8 cellular contexts compared by ENCODE assay signal in genomic region chr10:102648889-102649752, GRCh38. TPM values are rescaled to one million over a fixed set of nuclear protein-coding genes. Genes with fewer than 3 reads are reported as not detected.
DNase-seq lines count a peak whose midpoint lies in the region; ATAC-seq and TF ChIP-seq lines count a peak whose summit lies in the region.

No MANE protein-coding gene starts in this region.

- peaks cover 39% of the 10 kb centered on the region for H3K4me1 ChIP-seq in mammary epithelial cell (ENCODE audit: insufficient read depth, low read length)

- TF ChIP-seq CTCF in mammary epithelial cell (conservative IDR thresholded peaks at IDR 0.05 in 1 of 2, IDR thresholded peaks at IDR 0.05 in 1 of 2; ENCODE audit: extremely low read depth in 1 of 2, insufficient read depth in 1 of 2, low read depth in 1 of 2, low read length in 2 of 2) = no peak

- peaks cover 63% of the 10 kb centered on the region for H3K4me1 Mint-ChIP-seq in memory B cell

- H3K9me3 Mint-ChIP-seq in memory B cell = no peaks in the 10 kb centered on the region

- no peak for ATAC-seq in memory B cell (ENCODE audit: low read depth)
- no peak for ATAC-seq in HG02763 (IDR thresholded peaks at IDR 0.05; ENCODE audit: unreplicated experiment)
- ATAC-seq in HG03469 (IDR thresholded peaks at IDR 0.05; ENCODE audit: unreplicated experiment) = no peak
- ATAC-seq in HG02870 (IDR thresholded peaks at IDR 0.05; ENCODE audit: unreplicated experiment) = no peak

- peaks cover 90% of the 10 kb centered on the region for H3K79me2 ChIP-seq in mammary epithelial cell (ENCODE audit: insufficient read depth, low read length)

- H3K27ac Mint-ChIP-seq in memory B cell = peak overlapping the region; percentile 93

- dilution Hi-C loops in mammary epithelial cell (cut with HindIII; ENCODE audit: low sequenced_read_pairs) = no loop called here

- intact Hi-C loops in mammary epithelial cell (cut with micrococcal nuclease) = no loop called here

- H3K9ac ChIP-seq in mammary epithelial cell (ENCODE audit: insufficient read depth, low read length) = no peak overlapping the region

- H3K27me3 ChIP-seq in mammary epithelial cell (ENCODE audit: insufficient read depth, low read length) = no peaks in the 10 kb centered on the region

- H2AFZ ChIP-seq in mammary epithelial cell (ENCODE audit: low read depth, low read length) = no peak overlapping the region

- peak; percentile 33 for DNase-seq in activated CD8-positive, alpha-beta memory T cell treated with anti-CD3 and anti-CD28 coated beads, Interleukin-2, amount 50 U/mL, for 4 hours
- no peak for DNase-seq in activated CD8-positive, alpha-beta memory T cell treated with anti-CD3 and anti-CD28 coated beads, Interleukin-2, amount 50 U/mL, for 48 hours
- DNase-seq in mammary epithelial cell (no peak), memory B cell (ENCODE audit: low spot score in 2 of 2) (peak in 1 of 2 donors; percentile 32)

- no TSS peak for BruUV-seq in mammary epithelial cell (replicated peaks; lab: Mats Ljungman, UMichigan)

- CTCF ChIA-PET in mammary epithelial cell (lab: Charles Lee; ENCODE audit: low non-redundant PET) = no interaction called here

- H3K27ac ChIP-seq in mammary epithelial cell (ENCODE audit: insufficient read depth, low read depth, low read length) (no peak overlapping the region), temporal lobe (ENCODE audit: low read depth, low read length) (peak overlapping the region; percentile 99)

- no peak overlapping the region for H3K4me3 ChIP-seq in mammary epithelial cell (replicated peaks in 1 of 3; ENCODE audit: insufficient read depth in 1 of 3, low read depth in 2 of 3, low read length in 3 of 3)

- in situ Hi-C loops in mammary epithelial cell (cut with MboI; ENCODE audit: low sequenced_read_pairs in 2 of 2) = no loop called here

- no peaks in the 10 kb centered on the region for H3K27me3 Mint-ChIP-seq in memory B cell

- peak overlapping the region; percentile 97 for H3K4me2 ChIP-seq in mammary epithelial cell (ENCODE audit: insufficient read depth, low read depth, low read length)

- H3K36me3 Mint-ChIP-seq in memory B cell = peaks cover 11% of the 10 kb centered on the region

- peak overlapping the region; percentile 96 for H3K4me3 Mint-ChIP-seq in memory B cell

- H3K36me3 ChIP-seq in mammary epithelial cell (ENCODE audit: insufficient read depth, low read length) = peaks cover 12% of the 10 kb centered on the region

- no peaks in the 10 kb centered on the region for H4K20me1 ChIP-seq in mammary epithelial cell (ENCODE audit: insufficient read depth, low read length)

- 46% methylated on average over 19 of the region's 25 CpGs for WGBS in mammary epithelial cell (ENCODE audit: low coverage, missing lambda C conversion rate)

- no peaks in the 10 kb centered on the region for H3K9me3 ChIP-seq in mammary epithelial cell (replicated peaks; ENCODE audit: insufficient read depth, low read length)

RNA-seq across cellular contexts. Expression of gene TRIM8, which starts 4.8 kb away (rescaled TPM):
- total RNA-seq in mammary epithelial cell (10 to 100 TPM; 36.8 to 87.0 TPM), temporal lobe (27.0 TPM)
- 61.1 TPM for polyA plus RNA-seq in mammary epithelial cell
- polyA minus RNA-seq in mammary epithelial cell = 82.4 TPM
